Comparison of ENCODE assay signal across 8 cellular contexts in the genomic region with DNA sequence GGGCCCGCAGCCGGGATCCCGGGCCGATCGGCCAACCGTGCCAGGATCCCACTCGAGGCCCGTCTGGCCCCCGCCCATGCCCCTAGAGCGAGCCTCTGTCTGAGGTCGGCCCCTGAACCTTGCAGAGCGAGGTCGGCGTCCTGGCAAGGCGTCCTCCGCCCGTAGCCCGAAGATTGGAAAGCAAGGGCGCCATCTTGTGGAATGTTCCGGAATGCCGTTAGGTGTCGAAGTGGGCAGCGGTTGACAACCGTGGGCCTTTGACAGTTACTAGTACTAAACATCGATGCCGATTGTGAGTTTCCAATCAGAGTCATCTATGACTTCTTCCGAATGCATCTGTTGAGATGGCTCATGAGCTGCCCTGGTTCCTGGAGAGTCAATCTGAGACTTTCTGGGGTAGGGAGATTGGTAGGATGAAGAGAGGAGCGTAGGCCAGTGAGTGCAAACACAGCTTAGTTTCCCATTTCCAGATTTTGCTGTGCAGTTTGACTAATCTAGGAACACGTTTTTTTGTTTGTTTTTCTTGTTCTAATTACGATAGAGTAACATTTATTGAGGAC. TPM values are rescaled to one million over a fixed set of nuclear protein-coding genes. Genes with fewer than 3 reads are reported as not detected.
DNase-seq lines count a peak whose midpoint lies in the region; ATAC-seq and TF ChIP-seq lines count a peak whose summit lies in the region.

No MANE protein-coding gene starts in this region.

- peak overlapping the region; percentile 69 for H3K4me3 Mint-ChIP-seq in activated CD4-positive, alpha-beta T cell treated with anti-CD3 and anti-CD28 coated beads for 36 hours

- H3K4me1 Mint-ChIP-seq in activated CD4-positive, alpha-beta T cell treated with anti-CD3 and anti-CD28 coated beads for 36 hours = peaks cover 8% of the 10 kb centered on the region

- POLR2A ChIA-PET in activated CD4-positive, alpha-beta T cell treated with anti-CD3 and anti-CD28 coated beads for 36 hours (lab: Charles Lee) = interaction anchor here (0.7 to 0.9 kb wide), 2 partner anchors 134 to 1162 kb away, joined by 3 read pairs; no protein-coding TSS in a partner anchor

- intact Hi-C loops in activated CD4-positive, alpha-beta T cell treated with anti-CD3 and anti-CD28 coated beads for 36 hours (cut with DNase I, micrococcal nuclease) = loop anchor here (1.0 to 5.0 kb wide), 14 partner anchors 573 to 1559 kb away; a partner anchor contains a TSS

- DNase-seq in AG09309 (ENCODE audit: low read depth) (no peak), NCI-H345 treated with DMSO at 0.1 percent for 48 hours (lab: John Stamatoyannopoulos, UW; ENCODE audit: unreplicated experiment) (peak; percentile 80), choroid plexus epithelial cell (ENCODE audit: low read depth) (peak; percentile 89), kidney glomerular epithelial cell (lab: John Stamatoyannopoulos, UW) (peak; percentile 83)
- peak; percentile 93 for DNase-seq in activated CD4-positive, alpha-beta T cell treated with anti-CD3 and anti-CD28 coated beads for 36 hours
- peak; percentile 75 to 92 for DNase-seq in stimulated activated CD4-positive, alpha-beta T cell treated with anti-CD3 and anti-CD28 coated beads, Interleukin-1b, Interleukin-23, amount 100 ng/mL, for 1 hour (ENCODE audit: low read depth in 2 of 2)

- CTCF ChIA-PET in activated CD4-positive, alpha-beta T cell treated with anti-CD3 and anti-CD28 coated beads for 36 hours (lab: Charles Lee) = interaction anchor here (0.5 to 4.4 kb wide), 25 partner anchors 9 to 1308 kb away, joined by 3 to 50 read pairs (median 4); no protein-coding TSS in a partner anchor

- peak overlapping the region; percentile 93 for H3K4me3 ChIP-seq in AG09309 (ENCODE audit: control insufficient read depth, low read depth, low read length)
- H3K4me3 ChIP-seq in choroid plexus epithelial cell (ENCODE audit: low read depth, low read length) = peak overlapping the region; percentile 85

- peaks cover 2% of the 10 kb centered on the region for H3K36me3 Mint-ChIP-seq in activated CD4-positive, alpha-beta T cell treated with anti-CD3 and anti-CD28 coated beads for 36 hours (ENCODE audit: low read depth)

- H3K9me3 Mint-ChIP-seq in activated CD4-positive, alpha-beta T cell treated with anti-CD3 and anti-CD28 coated beads for 36 hours (ENCODE audit: low read depth) = no peaks in the 10 kb centered on the region

- ATAC-seq in GM18873 (IDR thresholded peaks at IDR 0.05; ENCODE audit: low FRiP score, unreplicated experiment) = peak; percentile 74
- ATAC-seq in HG03139 (IDR thresholded peaks at IDR 0.05; ENCODE audit: unreplicated experiment) = peak; percentile 69
- peak; percentile 81 for ATAC-seq in activated CD4-positive, alpha-beta T cell treated with anti-CD3 and anti-CD28 coated beads for 36 hours

- H3K27ac Mint-ChIP-seq in activated CD4-positive, alpha-beta T cell treated with anti-CD3 and anti-CD28 coated beads for 36 hours = peak overlapping the region; percentile 11

- TF ChIP-seq CTCF in AG09309 (IDR thresholded peaks at IDR 0.05; ENCODE audit: control insufficient read depth, insufficient read depth, low read depth, low read length, missing control alignments) = peak; percentile 81
- peak; percentile 92 for TF ChIP-seq CTCF in choroid plexus epithelial cell (conservative IDR thresholded peaks at IDR 0.05; ENCODE audit: low read depth, low read length)

- peaks cover 11% of the 10 kb centered on the region for H3K27me3 Mint-ChIP-seq in activated CD4-positive, alpha-beta T cell treated with anti-CD3 and anti-CD28 coated beads for 36 hours

RNA-seq across cellular contexts. Expression of a gene that starts 0.9 kb away (rescaled TPM):
- 1 to 10 TPM; 3.0 to 3.8 TPM for total RNA-seq in activated CD4-positive, alpha-beta T cell treated with anti-CD3 and anti-CD28 coated beads for 36 hours

RNA-seq across cellular contexts. Expression of a gene that starts 30.4 kb away (rescaled TPM):
- total RNA-seq in activated CD4-positive, alpha-beta T cell treated with anti-CD3 and anti-CD28 coated beads for 36 hours = not detected
